ENCODE assay signal across 1 cellular context in the genomic region with DNA sequence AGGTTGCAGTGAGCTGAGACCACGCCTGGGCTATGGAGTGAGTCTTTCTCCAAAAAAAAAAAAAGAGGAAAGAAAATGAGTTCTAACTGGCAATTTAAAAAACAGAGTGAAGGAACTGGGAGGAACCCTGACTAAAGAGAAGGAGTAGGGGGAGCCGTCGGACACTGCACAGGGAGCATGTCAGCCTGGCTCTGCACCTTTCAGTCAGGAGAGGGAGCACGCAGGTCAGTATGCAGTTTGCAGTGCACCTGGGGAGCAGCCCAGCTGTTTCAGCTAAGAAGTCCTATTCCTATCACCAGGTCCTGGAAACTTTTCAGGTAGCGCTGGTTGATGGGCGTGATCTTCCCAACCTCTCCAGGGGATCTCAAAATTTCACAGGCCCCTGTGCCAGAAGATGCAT.
TF ChIP-seq lines count a peak whose summit lies in the region.

No MANE protein-coding gene starts in this region.

TF ChIP-seq in HepG2, 621 proteins besides CTCF, POLR2A, EP300 and RAD21:
- TF ChIP-seq ZNF556 (CRISPR knock-in tag; IDR thresholded peaks at IDR 0.05; ENCODE audit: borderline replicate concordance), result no peak
- TF ChIP-seq ZSCAN20 (CRISPR knock-in tag; IDR thresholded peaks at IDR 0.05; ENCODE audit: borderline replicate concordance), result no peak
- TF ChIP-seq ZNF747 (CRISPR knock-in tag; IDR thresholded peaks at IDR 0.05; ENCODE audit: borderline replicate concordance), result no peak
- peak; percentile 47; the same call in 1 of the 2 replicates for TF ChIP-seq ZNF263 (CRISPR knock-in tag; IDR thresholded peaks at IDR 0.05)
- TF ChIP-seq ZNF543 (CRISPR knock-in tag; IDR thresholded peaks at IDR 0.05), result no peak
- TF ChIP-seq, protein P1, sequence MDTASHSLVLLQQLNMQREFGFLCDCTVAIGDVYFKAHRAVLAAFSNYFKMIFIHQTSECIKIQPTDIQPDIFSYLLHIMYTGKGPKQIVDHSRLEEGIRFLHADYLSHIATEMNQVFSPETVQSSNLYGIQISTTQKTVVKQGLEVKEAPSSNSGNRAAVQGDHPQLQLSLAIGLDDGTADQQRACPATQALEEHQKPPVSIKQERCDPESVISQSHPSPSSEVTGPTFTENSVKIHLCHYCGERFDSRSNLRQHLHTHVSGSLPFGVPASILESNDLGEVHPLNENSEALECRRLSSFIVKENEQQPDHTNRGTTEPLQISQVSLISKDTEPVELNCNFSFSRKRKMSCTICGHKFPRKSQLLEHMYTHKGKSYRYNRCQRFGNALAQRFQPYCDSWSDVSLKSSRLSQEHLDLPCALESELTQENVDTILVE (CRISPR knock-in tag; IDR thresholded peaks at IDR 0.05), result no peak
- TF ChIP-seq, protein P2, sequence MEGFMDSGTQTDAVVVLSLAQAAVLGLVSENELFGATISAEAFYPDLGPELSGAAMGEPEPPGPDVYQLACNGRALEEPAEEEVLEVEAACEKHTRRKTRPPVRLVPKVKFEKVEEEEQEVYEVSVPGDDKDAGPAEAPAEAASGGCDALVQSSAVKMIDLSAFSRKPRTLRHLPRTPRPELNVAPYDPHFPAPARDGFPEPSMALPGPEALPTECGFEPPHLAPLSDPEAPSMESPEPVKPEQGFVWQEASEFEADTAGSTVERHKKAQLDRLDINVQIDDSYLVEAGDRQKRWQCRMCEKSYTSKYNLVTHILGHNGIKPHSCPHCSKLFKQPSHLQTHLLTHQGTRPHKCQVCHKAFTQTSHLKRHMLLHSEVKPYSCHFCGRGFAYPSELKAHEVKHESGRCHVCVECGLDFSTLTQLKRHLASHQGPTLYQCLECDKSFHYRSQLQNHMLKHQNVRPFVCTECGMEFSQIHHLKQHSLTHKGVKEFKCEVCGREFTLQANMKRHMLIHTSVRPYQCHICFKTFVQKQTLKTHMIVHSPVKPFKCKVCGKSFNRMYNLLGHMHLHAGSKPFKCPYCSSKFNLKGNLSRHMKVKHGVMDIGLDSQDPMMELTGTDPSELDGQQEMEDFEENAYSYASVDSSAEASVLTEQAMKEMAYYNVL (CRISPR knock-in tag; IDR thresholded peaks at IDR 0.05; ENCODE audit: borderline replicate concordance), result no peak
- TF ChIP-seq, protein P3, sequence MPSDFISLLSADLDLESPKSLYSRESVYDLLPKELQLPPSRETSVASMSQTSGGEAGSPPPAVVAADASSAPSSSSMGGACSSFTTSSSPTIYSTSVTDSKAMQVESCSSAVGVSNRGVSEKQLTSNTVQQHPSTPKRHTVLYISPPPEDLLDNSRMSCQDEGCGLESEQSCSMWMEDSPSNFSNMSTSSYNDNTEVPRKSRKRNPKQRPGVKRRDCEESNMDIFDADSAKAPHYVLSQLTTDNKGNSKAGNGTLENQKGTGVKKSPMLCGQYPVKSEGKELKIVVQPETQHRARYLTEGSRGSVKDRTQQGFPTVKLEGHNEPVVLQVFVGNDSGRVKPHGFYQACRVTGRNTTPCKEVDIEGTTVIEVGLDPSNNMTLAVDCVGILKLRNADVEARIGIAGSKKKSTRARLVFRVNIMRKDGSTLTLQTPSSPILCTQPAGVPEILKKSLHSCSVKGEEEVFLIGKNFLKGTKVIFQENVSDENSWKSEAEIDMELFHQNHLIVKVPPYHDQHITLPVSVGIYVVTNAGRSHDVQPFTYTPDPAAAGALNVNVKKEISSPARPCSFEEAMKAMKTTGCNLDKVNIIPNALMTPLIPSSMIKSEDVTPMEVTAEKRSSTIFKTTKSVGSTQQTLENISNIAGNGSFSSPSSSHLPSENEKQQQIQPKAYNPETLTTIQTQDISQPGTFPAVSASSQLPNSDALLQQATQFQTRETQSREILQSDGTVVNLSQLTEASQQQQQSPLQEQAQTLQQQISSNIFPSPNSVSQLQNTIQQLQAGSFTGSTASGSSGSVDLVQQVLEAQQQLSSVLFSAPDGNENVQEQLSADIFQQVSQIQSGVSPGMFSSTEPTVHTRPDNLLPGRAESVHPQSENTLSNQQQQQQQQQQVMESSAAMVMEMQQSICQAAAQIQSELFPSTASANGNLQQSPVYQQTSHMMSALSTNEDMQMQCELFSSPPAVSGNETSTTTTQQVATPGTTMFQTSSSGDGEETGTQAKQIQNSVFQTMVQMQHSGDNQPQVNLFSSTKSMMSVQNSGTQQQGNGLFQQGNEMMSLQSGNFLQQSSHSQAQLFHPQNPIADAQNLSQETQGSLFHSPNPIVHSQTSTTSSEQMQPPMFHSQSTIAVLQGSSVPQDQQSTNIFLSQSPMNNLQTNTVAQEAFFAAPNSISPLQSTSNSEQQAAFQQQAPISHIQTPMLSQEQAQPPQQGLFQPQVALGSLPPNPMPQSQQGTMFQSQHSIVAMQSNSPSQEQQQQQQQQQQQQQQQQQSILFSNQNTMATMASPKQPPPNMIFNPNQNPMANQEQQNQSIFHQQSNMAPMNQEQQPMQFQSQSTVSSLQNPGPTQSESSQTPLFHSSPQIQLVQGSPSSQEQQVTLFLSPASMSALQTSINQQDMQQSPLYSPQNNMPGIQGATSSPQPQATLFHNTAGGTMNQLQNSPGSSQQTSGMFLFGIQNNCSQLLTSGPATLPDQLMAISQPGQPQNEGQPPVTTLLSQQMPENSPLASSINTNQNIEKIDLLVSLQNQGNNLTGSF (CRISPR knock-in tag; IDR thresholded peaks at IDR 0.05), result no peak
- TF ChIP-seq, protein P4, sequence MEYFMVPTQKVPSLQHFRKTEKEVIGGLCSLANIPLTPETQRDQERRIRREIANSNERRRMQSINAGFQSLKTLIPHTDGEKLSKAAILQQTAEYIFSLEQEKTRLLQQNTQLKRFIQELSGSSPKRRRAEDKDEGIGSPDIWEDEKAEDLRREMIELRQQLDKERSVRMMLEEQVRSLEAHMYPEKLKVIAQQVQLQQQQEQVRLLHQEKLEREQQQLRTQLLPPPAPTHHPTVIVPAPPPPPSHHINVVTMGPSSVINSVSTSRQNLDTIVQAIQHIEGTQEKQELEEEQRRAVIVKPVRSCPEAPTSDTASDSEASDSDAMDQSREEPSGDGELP (IDR thresholded peaks at IDR 0.05; ENCODE audit: borderline replicate concordance, low read depth), result peak; percentile 60; the same call in 1 of the 2 replicates
- TF ChIP-seq SIN3B (IDR thresholded peaks at IDR 0.05; ENCODE audit: low read length), result no peak
- TF ChIP-seq TEAD3 (CRISPR knock-in tag; optimal IDR thresholded peaks at IDR 0.05; ENCODE audit: borderline replicate concordance), result peak; percentile 39
- TF ChIP-seq SRF (IDR thresholded peaks at IDR 0.05; ENCODE audit: low read depth, low read length), result no peak
- TF ChIP-seq SMC3 (IDR thresholded peaks at IDR 0.05; ENCODE audit: low read length), result peak; percentile 29
- peak; percentile 35 for TF ChIP-seq XRCC5 (optimal IDR thresholded peaks at IDR 0.05; ENCODE audit: low read length)
- TF ChIP-seq STAG1 (CRISPR knock-in tag; IDR thresholded peaks at IDR 0.05), result peak; percentile 65
- no peak for TF ChIP-seq AKAP8 (CRISPR knock-in tag; IDR thresholded peaks at IDR 0.05)
- no peak for TF ChIP-seq FOXK1 (CRISPR knock-in tag; IDR thresholded peaks at IDR 0.05; ENCODE audit: borderline replicate concordance, low read depth)
